ENCODE assay signal across 13 cellular contexts in the genomic region with DNA sequence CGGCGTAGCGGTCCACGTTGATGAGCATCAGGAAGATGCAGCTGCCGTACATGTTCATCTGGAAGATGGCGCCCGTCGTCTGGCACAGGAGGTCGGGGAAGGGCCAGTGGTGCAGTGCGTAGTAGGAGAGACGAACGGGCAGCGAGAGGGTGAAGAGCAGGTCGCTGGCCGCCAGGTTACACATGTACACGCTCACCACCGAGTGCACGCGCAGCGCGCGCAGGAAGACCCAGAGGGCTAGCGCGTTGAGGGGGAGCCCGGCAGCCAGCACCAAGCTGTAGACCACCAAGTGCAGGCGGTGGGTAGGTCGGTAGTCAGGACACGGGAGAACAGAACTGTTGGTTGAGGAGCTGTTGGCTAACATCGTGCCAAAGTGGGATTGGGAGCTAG. TPM values are rescaled to one million over a fixed set of nuclear protein-coding genes. Genes with fewer than 3 reads are reported as not detected.
DNase-seq lines count a peak whose midpoint lies in the region; ATAC-seq lines count a peak whose summit lies in the region.
"Had no signal": no experiment of that assay in that cellular context is flagged by ENCODE, and none has a peak within 500 bp of the region (broad histone marks: within the 10 kb centered on the region; RNA-seq: fewer than 3 reads in every experiment).

No MANE protein-coding gene starts in this region.

- H3K4me3 Mint-ChIP-seq in activated CD8-positive, alpha-beta memory T cell treated with anti-CD3 and anti-CD28 coated beads, Interleukin-2, amount 10 ng/mL, durations not matched to agents 7 days and 5 days: peak overlapping the region; percentile 63
- peak overlapping the region; percentile 54 for H3K4me3 Mint-ChIP-seq in activated CD4-positive, alpha-beta memory T cell treated with anti-CD3 and anti-CD28 coated beads, Interleukin-2, amount 10 ng/mL, durations not matched to agents 7 days and 5 days
- H3K4me3 Mint-ChIP-seq in immature natural killer cell: peak overlapping the region in 3 of 5 donors; percentile 46 to 63 (median 51)
- peak overlapping the region; percentile 29 for H3K4me3 Mint-ChIP-seq in stimulated activated effector memory CD8-positive, alpha-beta T cell treated with anti-CD3 and anti-CD28 coated beads, Interleukin-12 subunit alpha, Interleukin-12 subunit beta, amount 100 ng/mL, for 72 hours
- H3K4me3 Mint-ChIP-seq: type B pancreatic cell had no signal

- H3K9me3 Mint-ChIP-seq in activated CD8-positive, alpha-beta memory T cell treated with anti-CD3 and anti-CD28 coated beads, Interleukin-2, amount 10 ng/mL, durations not matched to agents 7 days and 5 days (ENCODE audit: low read depth): no peaks in the 10 kb centered on the region
- no peaks in the 10 kb centered on the region for H3K9me3 Mint-ChIP-seq in activated CD4-positive, alpha-beta memory T cell treated with anti-CD3 and anti-CD28 coated beads, Interleukin-2, amount 10 ng/mL, durations not matched to agents 7 days and 5 days
- H3K9me3 Mint-ChIP-seq in immature natural killer cell: no peaks in the 10 kb centered on the region
- H3K9me3 Mint-ChIP-seq in stimulated activated effector memory CD8-positive, alpha-beta T cell treated with anti-CD3 and anti-CD28 coated beads, Interleukin-12 subunit alpha, Interleukin-12 subunit beta, amount 100 ng/mL, for 72 hours: no peaks in the 10 kb centered on the region
- H3K9me3 Mint-ChIP-seq: type B pancreatic cell had no signal

- H3K27me3 Mint-ChIP-seq in activated CD8-positive, alpha-beta memory T cell treated with anti-CD3 and anti-CD28 coated beads, Interleukin-2, amount 10 ng/mL, durations not matched to agents 7 days and 5 days: no peaks in the 10 kb centered on the region
- no peaks in the 10 kb centered on the region for H3K27me3 Mint-ChIP-seq in activated CD4-positive, alpha-beta memory T cell treated with anti-CD3 and anti-CD28 coated beads, Interleukin-2, amount 10 ng/mL, durations not matched to agents 7 days and 5 days
- peaks cover 0 to 10% (median 2%) of the 10 kb centered on the region in 3 donors for H3K27me3 Mint-ChIP-seq in immature natural killer cell (ENCODE audit: low read depth in 3 of 3)

- H3K4me1 Mint-ChIP-seq in activated CD8-positive, alpha-beta memory T cell treated with anti-CD3 and anti-CD28 coated beads, Interleukin-2, amount 10 ng/mL, durations not matched to agents 7 days and 5 days: peaks cover 14% of the 10 kb centered on the region
- peaks cover 16% of the 10 kb centered on the region for H3K4me1 Mint-ChIP-seq in activated CD4-positive, alpha-beta memory T cell treated with anti-CD3 and anti-CD28 coated beads, Interleukin-2, amount 10 ng/mL, durations not matched to agents 7 days and 5 days
- peaks cover 24 to 25% of the 10 kb centered on the region in 2 donors for H3K4me1 Mint-ChIP-seq in immature natural killer cell
- peaks cover 9% of the 10 kb centered on the region for H3K4me1 Mint-ChIP-seq in stimulated activated effector memory CD8-positive, alpha-beta T cell treated with anti-CD3 and anti-CD28 coated beads, Interleukin-12 subunit alpha, Interleukin-12 subunit beta, amount 100 ng/mL, for 72 hours

- no peak for ATAC-seq in activated CD8-positive, alpha-beta memory T cell treated with anti-CD3 and anti-CD28 coated beads, Interleukin-2, amount 10 ng/mL, durations not matched to agents 7 days and 5 days
- no peak for ATAC-seq in stimulated activated effector memory CD8-positive, alpha-beta T cell treated with anti-CD3 and anti-CD28 coated beads, Interleukin-12 subunit alpha, Interleukin-12 subunit beta, amount 100 ng/mL, for 72 hours
- ATAC-seq in GM21515 (IDR thresholded peaks at IDR 0.05; ENCODE audit: unreplicated experiment): no peak

- H3K27ac Mint-ChIP-seq in activated CD8-positive, alpha-beta memory T cell treated with anti-CD3 and anti-CD28 coated beads, Interleukin-2, amount 10 ng/mL, durations not matched to agents 7 days and 5 days: peak overlapping the region; percentile 75
- H3K27ac Mint-ChIP-seq in activated CD4-positive, alpha-beta memory T cell treated with anti-CD3 and anti-CD28 coated beads, Interleukin-2, amount 10 ng/mL, durations not matched to agents 7 days and 5 days: no peak overlapping the region
- H3K27ac Mint-ChIP-seq in immature natural killer cell: peak overlapping the region in 5 of 6 donors; percentile 28 to 80 (median 64)
- no peak overlapping the region for H3K27ac Mint-ChIP-seq in stimulated activated effector memory CD8-positive, alpha-beta T cell treated with anti-CD3 and anti-CD28 coated beads, Interleukin-12 subunit alpha, Interleukin-12 subunit beta, amount 100 ng/mL, for 72 hours
- H3K27ac Mint-ChIP-seq: type B pancreatic cell had no signal

- CTCF ChIA-PET in activated CD8-positive, alpha-beta memory T cell treated with anti-CD3 and anti-CD28 coated beads, Interleukin-2, amount 10 ng/mL, durations not matched to agents 7 days and 5 days (lab: Charles Lee): interaction anchor here (0.7 to 5.2 kb wide), 15 partner anchors 8 to 204 kb away, joined by 3 to 36 read pairs (median 5); partner anchors contain the start of genes ACRBP, LPAR5 and MLF2
- CTCF ChIA-PET in activated CD4-positive, alpha-beta memory T cell treated with anti-CD3 and anti-CD28 coated beads, Interleukin-2, amount 10 ng/mL, durations not matched to agents 7 days and 5 days (lab: Charles Lee): interaction anchor here (0.6 to 4.0 kb wide), 17 partner anchors 10 to 212 kb away, joined by 3 to 34 read pairs (median 4); partner anchors contain the start of genes COPS7A and MLF2

- POLR2A ChIA-PET in activated CD4-positive, alpha-beta memory T cell treated with anti-CD3 and anti-CD28 coated beads, Interleukin-2, amount 10 ng/mL, durations not matched to agents 7 days and 5 days (lab: Charles Lee): interaction anchor here (0.9 to 1.4 kb wide), 4 partner anchors 11 to 43 kb away, joined by 3 to 4 read pairs (median 4); no protein-coding TSS in a partner anchor

- peaks cover 18% of the 10 kb centered on the region for H3K36me3 Mint-ChIP-seq in activated CD8-positive, alpha-beta memory T cell treated with anti-CD3 and anti-CD28 coated beads, Interleukin-2, amount 10 ng/mL, durations not matched to agents 7 days and 5 days
- H3K36me3 Mint-ChIP-seq in activated CD4-positive, alpha-beta memory T cell treated with anti-CD3 and anti-CD28 coated beads, Interleukin-2, amount 10 ng/mL, durations not matched to agents 7 days and 5 days (ENCODE audit: low read depth): peaks cover 2% of the 10 kb centered on the region
- peaks cover 5 to 10% (median 10%) of the 10 kb centered on the region in 3 donors for H3K36me3 Mint-ChIP-seq in immature natural killer cell
- peaks cover 56% of the 10 kb centered on the region for H3K36me3 Mint-ChIP-seq in stimulated activated effector memory CD8-positive, alpha-beta T cell treated with anti-CD3 and anti-CD28 coated beads, Interleukin-12 subunit alpha, Interleukin-12 subunit beta, amount 100 ng/mL, for 72 hours
- H3K36me3 Mint-ChIP-seq: type B pancreatic cell had no signal

- DNase-seq in activated CD8-positive, alpha-beta memory T cell treated with anti-CD3 and anti-CD28 coated beads, Interleukin-2, amount 10 ng/mL, durations not matched to agents 7 days and 5 days: no peak
- DNase-seq in activated CD8-positive, alpha-beta memory T cell treated with anti-CD3 and anti-CD28 coated beads for 24 hours: no peak
- no peak for DNase-seq in activated CD4-positive, alpha-beta memory T cell treated with anti-CD3 and anti-CD28 coated beads, Interleukin-2, amount 10 ng/mL, durations not matched to agents 7 days and 5 days
- no peak for DNase-seq in immature natural killer cell
- no peak for DNase-seq in stimulated activated effector memory CD8-positive, alpha-beta T cell treated with anti-CD3 and anti-CD28 coated beads, Interleukin-12 subunit alpha, Interleukin-12 subunit beta, amount 100 ng/mL, for 72 hours (ENCODE audit: low spot score in 2 of 2)
- no peak for DNase-seq in medulla oblongata (ENCODE audit: extremely low spot score)
- DNase-seq in Kasumi-1 (lab: John Stamatoyannopoulos, UW): no peak
- DNase-seq: ACHN, DMS153, MV-4-11, NCI-H2227 treated with DMSO at 0.1 percent for 48 hours had no signal

RNA-seq across cellular contexts. Expression of gene CHD4, which starts 13.7 kb away (rescaled TPM):
- total RNA-seq in activated CD8-positive, alpha-beta memory T cell treated with anti-CD3 and anti-CD28 coated beads, Interleukin-2, amount 10 ng/mL, durations not matched to agents 7 days and 5 days: 100 to 1,000 TPM; 288 to 320 TPM
- total RNA-seq in activated CD4-positive, alpha-beta memory T cell treated with anti-CD3 and anti-CD28 coated beads, Interleukin-2, amount 10 ng/mL, durations not matched to agents 7 days and 5 days: 100 to 1,000 TPM; 223 to 234 TPM
- 10 to 100 TPM; 13.6 to 59.5 (median 20.7) TPM for polyA plus RNA-seq in immature natural killer cell

RNA-seq across cellular contexts. Expression of gene LPAR5, which starts 14.9 kb away (rescaled TPM):
- 10 to 100 TPM; 15.8 to 18.5 TPM for total RNA-seq in activated CD8-positive, alpha-beta memory T cell treated with anti-CD3 and anti-CD28 coated beads, Interleukin-2, amount 10 ng/mL, durations not matched to agents 7 days and 5 days
- total RNA-seq in activated CD4-positive, alpha-beta memory T cell treated with anti-CD3 and anti-CD28 coated beads, Interleukin-2, amount 10 ng/mL, durations not matched to agents 7 days and 5 days: 1 to 10 TPM; 7.8 to 8.0 TPM
- 10 to 100 TPM in 2 of 3 donors, 1 to 10 TPM in 1; 9.6 to 36.1 (median 11.6) TPM for polyA plus RNA-seq in immature natural killer cell

RNA-seq across cellular contexts. Expression of gene ACRBP, which starts 26.4 kb away (rescaled TPM):
- 1 to 10 TPM; 1.1 to 2.0 TPM for total RNA-seq in activated CD8-positive, alpha-beta memory T cell treated with anti-CD3 and anti-CD28 coated beads, Interleukin-2, amount 10 ng/mL, durations not matched to agents 7 days and 5 days
- 1 to 10 TPM; 1.8 TPM for total RNA-seq in activated CD4-positive, alpha-beta memory T cell treated with anti-CD3 and anti-CD28 coated beads, Interleukin-2, amount 10 ng/mL, durations not matched to agents 7 days and 5 days
- 10 to 100 TPM in 1 of 3 donors, 1 to 10 TPM in 1, not detected in 1; 4.2 to 10.2 TPM for polyA plus RNA-seq in immature natural killer cell

RNA-seq across cellular contexts. Expression of gene ING4, which starts 42.0 kb away (rescaled TPM):
- total RNA-seq in activated CD8-positive, alpha-beta memory T cell treated with anti-CD3 and anti-CD28 coated beads, Interleukin-2, amount 10 ng/mL, durations not matched to agents 7 days and 5 days: 10 to 100 TPM; 26.0 to 26.3 TPM
- 10 to 100 TPM; 32.2 to 33.8 TPM for total RNA-seq in activated CD4-positive, alpha-beta memory T cell treated with anti-CD3 and anti-CD28 coated beads, Interleukin-2, amount 10 ng/mL, durations not matched to agents 7 days and 5 days
- 100 to 1,000 TPM in 1 of 3 donors, 10 to 100 TPM in 2; 60.7 to 156 (median 93.9) TPM for polyA plus RNA-seq in immature natural killer cell

RNA-seq across cellular contexts. Expression of gene NOP2, which starts 52.8 kb away (rescaled TPM):
- 100 to 1,000 TPM in 1 of 2 experiments, 10 to 100 TPM in 1; 76.7 to 117 TPM for total RNA-seq in activated CD8-positive, alpha-beta memory T cell treated with anti-CD3 and anti-CD28 coated beads, Interleukin-2, amount 10 ng/mL, durations not matched to agents 7 days and 5 days
- total RNA-seq in activated CD4-positive, alpha-beta memory T cell treated with anti-CD3 and anti-CD28 coated beads, Interleukin-2, amount 10 ng/mL, durations not matched to agents 7 days and 5 days: 10 to 100 TPM; 46.5 to 50.9 TPM
- polyA plus RNA-seq in immature natural killer cell: 10 to 100 TPM; 11.3 to 30.8 (median 18.0) TPM

Comparison
In these comparisons a context has a peak if more than half of its experiments do, and no peak if none do; other contexts are left out.
1. H3K27ac Mint-ChIP-seq: peak in activated CD8-positive, alpha-beta memory T cell treated with anti-CD3 and anti-CD28 coated beads, Interleukin-2, amount 10 ng/mL, durations not matched to agents 7 days and 5 days (single experiment) and immature natural killer cell (5 of 6); none in activated CD4-positive, alpha-beta memory T cell treated with anti-CD3 and anti-CD28 coated beads, Interleukin-2, amount 10 ng/mL, durations not matched to agents 7 days and 5 days (single experiment) and stimulated activated effector memory CD8-positive, alpha-beta T cell treated with anti-CD3 and anti-CD28 coated beads, Interleukin-12 subunit alpha, Interleukin-12 subunit beta, amount 100 ng/mL, for 72 hours (single experiment).
2. Peak in every context shown above with its lines, with median percentiles within 50 percentile points of each other: H3K4me3 Mint-ChIP-seq.